Comparison of ENCODE assay signal across 1 cellular context in the genomic region with DNA sequence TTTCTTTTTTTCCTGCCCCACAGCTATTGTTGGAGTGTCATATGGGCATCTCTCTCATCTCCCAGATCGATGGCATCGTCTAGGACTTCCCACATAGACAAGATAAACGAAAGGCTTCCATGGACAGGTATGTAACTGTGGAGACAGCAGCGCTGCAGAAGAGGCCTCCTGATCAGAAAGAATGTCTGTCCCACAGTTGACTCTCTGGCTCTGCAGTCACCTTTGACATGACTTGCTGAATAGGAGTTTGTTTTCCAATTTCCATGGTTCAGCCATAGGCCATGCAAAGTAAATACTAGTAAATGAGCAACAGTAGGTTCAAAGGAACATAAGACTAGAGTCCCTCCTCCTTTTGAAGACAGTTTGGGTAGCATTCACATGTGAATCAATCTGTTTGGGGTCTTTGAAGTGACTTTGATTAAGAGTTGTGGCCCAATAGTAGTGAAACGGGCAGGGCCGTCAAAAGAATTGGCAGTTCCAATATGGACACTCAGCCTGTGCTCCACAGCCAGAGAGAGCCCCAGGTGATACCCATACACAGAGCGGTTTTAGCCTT.
TF ChIP-seq lines count a peak whose summit lies in the region.

No MANE protein-coding gene starts in this region.

TF ChIP-seq in HepG2, 621 proteins besides CTCF, POLR2A, EP300 and RAD21 (continued from another document and continues in another):
- TF ChIP-seq, protein P1, sequence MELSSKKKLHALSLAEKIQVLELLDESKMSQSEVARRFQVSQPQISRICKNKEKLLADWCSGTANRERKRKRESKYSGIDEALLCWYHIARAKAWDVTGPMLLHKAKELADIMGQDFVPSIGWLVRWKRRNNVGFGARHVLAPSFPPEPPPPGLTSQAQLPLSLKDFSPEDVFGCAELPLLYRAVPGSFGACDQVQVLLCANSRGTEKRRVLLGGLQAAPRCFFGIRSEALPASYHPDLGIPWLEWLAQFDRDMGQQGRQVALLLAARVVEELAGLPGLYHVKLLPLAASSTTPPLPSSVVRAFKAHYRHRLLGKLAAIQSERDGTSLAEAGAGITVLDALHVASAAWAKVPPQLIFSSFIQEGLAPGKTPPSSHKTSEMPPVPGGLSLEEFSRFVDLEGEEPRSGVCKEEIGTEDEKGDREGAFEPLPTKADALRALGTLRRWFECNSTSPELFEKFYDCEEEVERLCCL (CRISPR knock-in tag; IDR thresholded peaks at IDR 0.05; ENCODE audit: borderline replicate concordance) = no peak
- TF ChIP-seq, protein P2, sequence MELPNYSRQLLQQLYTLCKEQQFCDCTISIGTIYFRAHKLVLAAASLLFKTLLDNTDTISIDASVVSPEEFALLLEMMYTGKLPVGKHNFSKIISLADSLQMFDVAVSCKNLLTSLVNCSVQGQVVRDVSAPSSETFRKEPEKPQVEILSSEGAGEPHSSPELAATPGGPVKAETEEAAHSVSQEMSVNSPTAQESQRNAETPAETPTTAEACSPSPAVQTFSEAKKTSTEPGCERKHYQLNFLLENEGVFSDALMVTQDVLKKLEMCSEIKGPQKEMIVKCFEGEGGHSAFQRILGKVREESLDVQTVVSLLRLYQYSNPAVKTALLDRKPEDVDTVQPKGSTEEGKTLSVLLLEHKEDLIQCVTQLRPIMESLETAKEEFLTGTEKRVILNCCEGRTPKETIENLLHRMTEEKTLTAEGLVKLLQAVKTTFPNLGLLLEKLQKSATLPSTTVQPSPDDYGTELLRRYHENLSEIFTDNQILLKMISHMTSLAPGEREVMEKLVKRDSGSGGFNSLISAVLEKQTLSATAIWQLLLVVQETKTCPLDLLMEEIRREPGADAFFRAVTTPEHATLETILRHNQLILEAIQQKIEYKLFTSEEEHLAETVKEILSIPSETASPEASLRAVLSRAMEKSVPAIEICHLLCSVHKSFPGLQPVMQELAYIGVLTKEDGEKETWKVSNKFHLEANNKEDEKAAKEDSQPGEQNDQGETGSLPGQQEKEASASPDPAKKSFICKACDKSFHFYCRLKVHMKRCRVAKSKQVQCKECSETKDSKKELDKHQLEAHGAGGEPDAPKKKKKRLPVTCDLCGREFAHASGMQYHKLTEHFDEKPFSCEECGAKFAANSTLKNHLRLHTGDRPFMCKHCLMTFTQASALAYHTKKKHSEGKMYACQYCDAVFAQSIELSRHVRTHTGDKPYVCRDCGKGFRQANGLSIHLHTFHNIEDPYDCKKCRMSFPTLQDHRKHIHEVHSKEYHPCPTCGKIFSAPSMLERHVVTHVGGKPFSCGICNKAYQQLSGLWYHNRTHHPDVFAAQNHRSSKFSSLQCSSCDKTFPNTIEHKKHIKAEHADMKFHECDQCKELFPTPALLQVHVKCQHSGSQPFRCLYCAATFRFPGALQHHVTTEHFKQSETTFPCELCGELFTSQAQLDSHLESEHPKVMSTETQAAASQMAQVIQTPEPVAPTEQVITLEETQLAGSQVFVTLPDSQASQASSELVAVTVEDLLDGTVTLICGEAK (IDR thresholded peaks at IDR 0.05) = no peak
- TF ChIP-seq, protein P2 (CRISPR knock-in tag; IDR thresholded peaks at IDR 0.05) = peak; percentile 71; the same call in 1 of the 2 replicates
- TF ChIP-seq ZFP36L2 (CRISPR knock-in tag; IDR thresholded peaks at IDR 0.05) (0 out of 2 replicates have a peak, but pooled peaks have one; percentile 55), GPN1 (CRISPR knock-in tag; IDR thresholded peaks at IDR 0.05; ENCODE audit: borderline replicate concordance) (no peak), NFKB2 (CRISPR knock-in tag; IDR thresholded peaks at IDR 0.05; ENCODE audit: borderline replicate concordance) (no peak), KLF11 (CRISPR knock-in tag; IDR thresholded peaks at IDR 0.05) (no peak; the same call in 1 of the 2 replicates), ZBTB7B (CRISPR knock-in tag; IDR thresholded peaks at IDR 0.05) (peak; percentile 99), POLR2AphosphoS2 (IDR thresholded peaks at IDR 0.05; ENCODE audit: low read depth, low read length) (no peak), ZNF230 (CRISPR knock-in tag; IDR thresholded peaks at IDR 0.05) (0 out of 2 replicates have a peak, but pooled peaks have one; percentile 65), TCF7L2 (IDR thresholded peaks at IDR 0.05; ENCODE audit: low read depth, low read length) (peak; percentile 96), ZNF749 (CRISPR knock-in tag; IDR thresholded peaks at IDR 0.05; ENCODE audit: borderline replicate concordance) (peak; percentile 85; the same call in 1 of the 2 replicates), PHF20 (CRISPR knock-in tag; IDR thresholded peaks at IDR 0.05) (no peak), PCBP2 (optimal IDR thresholded peaks at IDR 0.05; ENCODE audit: low read depth, low read length, poor library complexity, severe bottlenecking) (no peak), ZNF335 (CRISPR knock-in tag; IDR thresholded peaks at IDR 0.05) (peak; percentile 91), ZNF883 (CRISPR knock-in tag; IDR thresholded peaks at IDR 0.05; ENCODE audit: not compliant biosample characterization) (no peak), ZNF263 (CRISPR knock-in tag; IDR thresholded peaks at IDR 0.05) (peak; percentile 30; the same call in 1 of the 2 replicates), NR2C2 (CRISPR knock-in tag; IDR thresholded peaks at IDR 0.05; ENCODE audit: borderline replicate concordance) (peak; percentile 91), RFXANK (CRISPR knock-in tag; IDR thresholded peaks at IDR 0.05) (peak; percentile 66; the same call in 1 of the 2 replicates), SP1 (IDR thresholded peaks at IDR 0.05) (no peak), SP1 (CRISPR knock-in tag; IDR thresholded peaks at IDR 0.05) (peak; percentile 59; the same call in 1 of the 2 replicates), ZNF432 (CRISPR knock-in tag; IDR thresholded peaks at IDR 0.05; ENCODE audit: borderline replicate concordance) (no peak), HMGA1 (CRISPR knock-in tag; conservative IDR thresholded peaks at IDR 0.05) (no peak), HNRNPL (IDR thresholded peaks at IDR 0.05; ENCODE audit: low read depth, low read length) (no peak), ZNF772 (CRISPR knock-in tag; IDR thresholded peaks at IDR 0.05) (peak; percentile 63; the same call in 1 of the 2 replicates), SP140L (CRISPR knock-in tag; IDR thresholded peaks at IDR 0.05; ENCODE audit: borderline replicate concordance) (peak; percentile 87)
- TF ChIP-seq, protein P3, sequence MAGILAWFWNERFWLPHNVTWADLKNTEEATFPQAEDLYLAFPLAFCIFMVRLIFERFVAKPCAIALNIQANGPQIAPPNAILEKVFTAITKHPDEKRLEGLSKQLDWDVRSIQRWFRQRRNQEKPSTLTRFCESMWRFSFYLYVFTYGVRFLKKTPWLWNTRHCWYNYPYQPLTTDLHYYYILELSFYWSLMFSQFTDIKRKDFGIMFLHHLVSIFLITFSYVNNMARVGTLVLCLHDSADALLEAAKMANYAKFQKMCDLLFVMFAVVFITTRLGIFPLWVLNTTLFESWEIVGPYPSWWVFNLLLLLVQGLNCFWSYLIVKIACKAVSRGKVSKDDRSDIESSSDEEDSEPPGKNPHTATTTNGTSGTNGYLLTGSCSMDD (CRISPR knock-in tag; IDR thresholded peaks at IDR 0.05) = no peak
- TF ChIP-seq, protein P4, sequence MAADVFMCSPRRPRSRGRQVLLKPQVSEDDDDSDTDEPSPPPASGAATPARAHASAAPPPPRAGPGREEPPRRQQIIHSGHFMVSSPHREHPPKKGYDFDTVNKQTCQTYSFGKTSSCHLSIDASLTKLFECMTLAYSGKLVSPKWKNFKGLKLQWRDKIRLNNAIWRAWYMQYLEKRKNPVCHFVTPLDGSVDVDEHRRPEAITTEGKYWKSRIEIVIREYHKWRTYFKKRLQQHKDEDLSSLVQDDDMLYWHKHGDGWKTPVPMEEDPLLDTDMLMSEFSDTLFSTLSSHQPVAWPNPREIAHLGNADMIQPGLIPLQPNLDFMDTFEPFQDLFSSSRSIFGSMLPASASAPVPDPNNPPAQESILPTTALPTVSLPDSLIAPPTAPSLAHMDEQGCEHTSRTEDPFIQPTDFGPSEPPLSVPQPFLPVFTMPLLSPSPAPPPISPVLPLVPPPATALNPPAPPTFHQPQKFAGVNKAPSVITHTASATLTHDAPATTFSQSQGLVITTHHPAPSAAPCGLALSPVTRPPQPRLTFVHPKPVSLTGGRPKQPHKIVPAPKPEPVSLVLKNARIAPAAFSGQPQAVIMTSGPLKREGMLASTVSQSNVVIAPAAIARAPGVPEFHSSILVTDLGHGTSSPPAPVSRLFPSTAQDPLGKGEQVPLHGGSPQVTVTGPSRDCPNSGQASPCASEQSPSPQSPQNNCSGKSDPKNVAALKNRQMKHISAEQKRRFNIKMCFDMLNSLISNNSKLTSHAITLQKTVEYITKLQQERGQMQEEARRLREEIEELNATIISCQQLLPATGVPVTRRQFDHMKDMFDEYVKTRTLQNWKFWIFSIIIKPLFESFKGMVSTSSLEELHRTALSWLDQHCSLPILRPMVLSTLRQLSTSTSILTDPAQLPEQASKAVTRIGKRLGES (CRISPR knock-in tag; IDR thresholded peaks at IDR 0.05; ENCODE audit: borderline replicate concordance) = no peak
- TF ChIP-seq, protein P5, sequence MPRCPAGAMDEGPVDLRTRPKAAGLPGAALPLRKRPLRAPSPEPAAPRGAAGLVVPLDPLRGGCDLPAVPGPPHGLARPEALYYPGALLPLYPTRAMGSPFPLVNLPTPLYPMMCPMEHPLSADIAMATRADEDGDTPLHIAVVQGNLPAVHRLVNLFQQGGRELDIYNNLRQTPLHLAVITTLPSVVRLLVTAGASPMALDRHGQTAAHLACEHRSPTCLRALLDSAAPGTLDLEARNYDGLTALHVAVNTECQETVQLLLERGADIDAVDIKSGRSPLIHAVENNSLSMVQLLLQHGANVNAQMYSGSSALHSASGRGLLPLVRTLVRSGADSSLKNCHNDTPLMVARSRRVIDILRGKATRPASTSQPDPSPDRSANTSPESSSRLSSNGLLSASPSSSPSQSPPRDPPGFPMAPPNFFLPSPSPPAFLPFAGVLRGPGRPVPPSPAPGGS (CRISPR knock-in tag; IDR thresholded peaks at IDR 0.05) = peak; percentile 79
- TF ChIP-seq, protein P6, sequence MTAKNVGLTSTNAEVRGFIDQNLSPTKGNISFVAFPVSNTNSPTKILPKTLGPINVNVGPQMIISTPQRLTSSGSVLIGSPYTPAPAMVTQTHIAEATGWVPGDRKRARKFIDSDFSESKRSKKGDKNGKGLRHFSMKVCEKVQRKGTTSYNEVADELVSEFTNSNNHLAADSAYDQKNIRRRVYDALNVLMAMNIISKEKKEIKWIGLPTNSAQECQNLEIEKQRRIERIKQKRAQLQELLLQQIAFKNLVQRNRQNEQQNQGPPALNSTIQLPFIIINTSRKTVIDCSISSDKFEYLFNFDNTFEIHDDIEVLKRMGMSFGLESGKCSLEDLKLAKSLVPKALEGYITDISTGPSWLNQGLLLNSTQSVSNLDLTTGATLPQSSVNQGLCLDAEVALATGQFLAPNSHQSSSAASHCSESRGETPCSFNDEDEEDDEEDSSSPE (CRISPR knock-in tag; IDR thresholded peaks at IDR 0.05) = peak; percentile 67
- TF ChIP-seq, protein P7, sequence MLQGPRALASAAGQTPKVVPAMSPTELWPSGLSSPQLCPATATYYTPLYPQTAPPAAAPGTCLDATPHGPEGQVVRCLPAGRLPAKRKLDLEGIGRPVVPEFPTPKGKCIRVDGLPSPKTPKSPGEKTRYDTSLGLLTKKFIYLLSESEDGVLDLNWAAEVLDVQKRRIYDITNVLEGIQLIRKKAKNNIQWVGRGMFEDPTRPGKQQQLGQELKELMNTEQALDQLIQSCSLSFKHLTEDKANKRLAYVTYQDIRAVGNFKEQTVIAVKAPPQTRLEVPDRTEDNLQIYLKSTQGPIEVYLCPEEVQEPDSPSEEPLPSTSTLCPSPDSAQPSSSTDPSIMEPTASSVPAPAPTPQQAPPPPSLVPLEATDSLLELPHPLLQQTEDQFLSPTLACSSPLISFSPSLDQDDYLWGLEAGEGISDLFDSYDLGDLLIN (CRISPR knock-in tag; IDR thresholded peaks at IDR 0.05; ENCODE audit: borderline replicate concordance) = 0 out of 2 replicates have a peak, but pooled peaks have one; percentile 75
- TF ChIP-seq, protein P8, sequence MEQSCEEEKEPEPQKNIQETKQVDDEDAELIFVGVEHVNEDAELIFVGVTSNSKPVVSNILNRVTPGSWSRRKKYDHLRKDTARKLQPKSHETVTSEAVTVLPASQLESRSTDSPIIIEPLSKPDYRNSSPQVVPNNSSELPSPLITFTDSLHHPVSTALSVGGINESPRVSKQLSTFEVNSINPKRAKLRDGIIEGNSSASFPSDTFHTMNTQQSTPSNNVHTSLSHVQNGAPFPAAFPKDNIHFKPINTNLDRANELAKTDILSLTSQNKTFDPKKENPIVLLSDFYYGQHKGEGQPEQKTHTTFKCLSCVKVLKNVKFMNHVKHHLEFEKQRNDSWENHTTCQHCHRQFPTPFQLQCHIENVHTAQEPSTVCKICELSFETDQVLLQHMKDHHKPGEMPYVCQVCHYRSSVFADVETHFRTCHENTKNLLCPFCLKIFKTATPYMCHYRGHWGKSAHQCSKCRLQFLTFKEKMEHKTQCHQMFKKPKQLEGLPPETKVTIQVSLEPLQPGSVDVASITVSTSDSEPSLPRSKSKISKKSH (CRISPR knock-in tag; IDR thresholded peaks at IDR 0.05; ENCODE audit: borderline replicate concordance) = no peak
